Comparison of ENCODE assay signal across 24 cellular contexts in genomic region chr12:121287267-121287954, GRCh38. TPM values are rescaled to one million over a fixed set of nuclear protein-coding genes. Genes with fewer than 3 reads are reported as not detected.
A peak's percentile ranks its signal among the peaks of the same experiment; 100 is the strongest.
DNase-seq lines count a peak whose midpoint lies in the region; ATAC-seq, FAIRE-seq and TF ChIP-seq lines count a peak whose summit lies in the region.
"Had no signal": no experiment of that assay in that cellular context is flagged by ENCODE, and none has a peak within 500 bp of the region (broad histone marks: within the 10 kb centered on the region; RNA-seq: fewer than 3 reads in every experiment).

No MANE protein-coding gene starts in this region.

- TF ChIP-seq EP300 in K562 (IDR thresholded peaks at IDR 0.05; ENCODE audit: low read length) = no peak

- peak; percentile 41 for DNase-seq in AG08396 (ENCODE audit: low spot score)
- DNase-seq in K562 (ENCODE audit: extremely low read depth in 1 of 4, low spot score in 3 of 4) = no peak
- DNase-seq in iris pigment epithelial cell (ENCODE audit: low read depth) = peak; percentile 83
- no peak for DNase-seq in KG1 (lab: John Stamatoyannopoulos, UW)
- no peak for DNase-seq in NK-92 (lab: John Stamatoyannopoulos, UW; ENCODE audit: unreplicated experiment)
- DNase-seq: activated CD4-positive, alpha-beta memory T cell treated with anti-CD3 and anti-CD28 coated beads for 36 hours; activated T-cell treated with anti-CD3 and anti-CD28 coated beads, Interleukin-2, amount 50 U/mL, for 48 hours; adrenal gland; Caco-2; erythroblast; GF-D8; hippocampal formation; NCI-H2081; NCI-H524; OCI-M1; psoas muscle; stimulated activated naive CD4-positive, alpha-beta T cell had no signal

- in situ Hi-C loops in K562 (cut with MboI) = no loop called here

- H3K27ac ChIP-seq in HEK293 (ENCODE audit: extremely low read depth, low read depth, low read length) (no peak overlapping the region), K562 (ENCODE audit: extremely low read depth, low read depth, low read length) (no peak overlapping the region)
- H3K27ac ChIP-seq: A549, coronary artery, psoas muscle had no signal

- no peak for TF ChIP-seq POLR2A in K562 (conservative IDR thresholded peaks at IDR 0.05)

- no peak for ATAC-seq in K562
- ATAC-seq in GM21529 (IDR thresholded peaks at IDR 0.05; ENCODE audit: unreplicated experiment) = no peak
- no peak for ATAC-seq in HG02970 (IDR thresholded peaks at IDR 0.05; ENCODE audit: low FRiP score, unreplicated experiment)
- ATAC-seq: A549, left lobe of liver, psoas muscle, SK-N-SH treated with all-trans-retinoic acid at 6 μM for 48 hours had no signal

- H3K4me3 ChIP-seq in HEK293 (ENCODE audit: low read depth, low read length) (no peak overlapping the region), K562 (no peak overlapping the region)
- H3K4me3 ChIP-seq: A549, adrenal gland, coronary artery, psoas muscle had no signal

- peaks cover 27% of the 10 kb centered on the region for H4K20me1 ChIP-seq in K562 (replicated peaks; ENCODE audit: control insufficient read depth, insufficient read depth, low read length)

- no peak for FAIRE-seq in K562 (lab: Jason Lieb, UNC)
- FAIRE-seq: A549 had no signal

- H3K4me2 ChIP-seq in K562 (ENCODE audit: insufficient read depth, low read length) = no peak overlapping the region
- H3K4me2 ChIP-seq: A549 had no signal

- 85% methylated on average over 10 of the region's 10 CpGs for WGBS in K562 (ENCODE audit: insufficient coverage, low coverage, missing lambda C conversion rate)

- H3K27me3 ChIP-seq in K562 (ENCODE audit: control insufficient read depth in 2 of 2, insufficient read depth in 2 of 2, low read length in 2 of 2) = no peaks in the 10 kb centered on the region
- H3K27me3 ChIP-seq: adrenal gland had no signal

- CTCF ChIA-PET in HEK293 (lab: Yijun Ruan, JAX) = interaction anchor here (0.9 kb wide), 1 partner anchor 57 kb away, joined by 3 read pairs; no protein-coding TSS in a partner anchor
- CTCF ChIA-PET in K562 (lab: Yijun Ruan, JAX; ENCODE audit: low intra/inter-chr PET ratio) = no interaction called here

- H3K9me1 ChIP-seq in K562 (ENCODE audit: control insufficient read depth, insufficient read depth, low read length) = no peaks in the 10 kb centered on the region

- H3K36me3 ChIP-seq in HEK293 (ENCODE audit: control insufficient read depth in 2 of 2, insufficient read depth in 1 of 2, low read length in 2 of 2) (peaks cover 0 to 5% of the 10 kb centered on the region in 2 experiments; a peak in 2 of 3 replicates), K562 (ENCODE audit: control insufficient read depth, insufficient read depth, low read length) (peaks cover 18% of the 10 kb centered on the region; the same call in 2 of the 3 replicates)

- H2AFZ ChIP-seq in K562 (ENCODE audit: low read depth, low read length) = no peak overlapping the region

- TF ChIP-seq CTCF in HEK293 (tag by site-specific recombination; IDR thresholded peaks at IDR 0.05) (no peak), K562 (IDR thresholded peaks at IDR 0.05 in 2 of 3, conservative IDR thresholded peaks at IDR 0.05 in 1 of 3; ENCODE audit: insufficient read depth in 2 of 3, low read depth in 1 of 3, low read length in 3 of 3) (no peak)

- intact Hi-C loops in K562 (cut with micrococcal nuclease) = no loop called here

- no peak overlapping the region for H3K9ac ChIP-seq in K562 (ENCODE audit: insufficient read depth in 1 of 2, low read depth in 2 of 2, low read length in 2 of 2)

- H3K79me2 ChIP-seq in K562 (ENCODE audit: control insufficient read depth, insufficient read depth, low read length) = peaks cover 7% of the 10 kb centered on the region; the same call in 1 of the 3 replicates

- POLR2A ChIA-PET in HEK293 (lab: Yijun Ruan, JAX) = interaction anchor here (1.2 kb wide), 1 partner anchor 10 kb away, joined by 4 read pairs; the partner anchor contains the start of gene CAMKK2
- POLR2A ChIA-PET in K562 (lab: Yijun Ruan, JAX) = interaction anchor here (0.5 to 1.8 kb wide), 5 partner anchors 9 to 53 kb away, joined by 3 to 6 read pairs (median 3); no protein-coding TSS in a partner anchor

- H3K9me3 ChIP-seq in HEK293 (ENCODE audit: control insufficient read depth, insufficient read depth, low read depth, low read length) = no peaks in the 10 kb centered on the region
- H3K9me3 ChIP-seq in K562 (replicated peaks; ENCODE audit: control insufficient read depth, insufficient read depth, low read depth, low read length) = no peaks in the 10 kb centered on the region
- H3K9me3 ChIP-seq: A549, adrenal gland, Caco-2, psoas muscle had no signal

- 0 out of 2 replicates have a peak, but pooled peaks cover 5% of the 10 kb centered on the region for H3K4me1 ChIP-seq in HEK293 (ENCODE audit: control insufficient read depth, insufficient read depth, low read length)
- H3K4me1 ChIP-seq in K562 (replicated peaks in 1 of 2; ENCODE audit: control insufficient read depth in 2 of 2, insufficient read depth in 2 of 2, low read length in 2 of 2) = peaks cover 12 to 20% of the 10 kb centered on the region in 2 experiments; a peak in 4 of 5 replicates
- H3K4me1 ChIP-seq: A549, Caco-2, psoas muscle had no signal

- no peak for TF ChIP-seq RAD21 in K562 (CRISPR knock-in tag; conservative IDR thresholded peaks at IDR 0.05 in 1 of 2, IDR thresholded peaks at IDR 0.05 in 1 of 2)

- BruUV-seq in K562 (replicated peaks; lab: Mats Ljungman, UMichigan) = no TSS peak

TF ChIP-seq in HEK293, 187 proteins besides CTCF, POLR2A, EP300 and RAD21 (continues in another document):
- TF ChIP-seq ZNF214 (tag by site-specific recombination; IDR thresholded peaks at IDR 0.05; ENCODE audit: borderline replicate concordance) (no peak), OSR2 (tag by site-specific recombination; IDR thresholded peaks at IDR 0.05) (no peak), ZNF560 (tag by site-specific recombination; IDR thresholded peaks at IDR 0.05; ENCODE audit: borderline replicate concordance) (no peak), ZNF19 (tag by site-specific recombination; IDR thresholded peaks at IDR 0.05; ENCODE audit: low read depth) (no peak), ZNF510 (tag by site-specific recombination; IDR thresholded peaks at IDR 0.05; ENCODE audit: insufficient replicate concordance) (no peak), ZNF121 (tag by site-specific recombination; IDR thresholded peaks at IDR 0.05) (peak; percentile 51; the same call in 1 of the 2 replicates), ZBTB6 (tag by site-specific recombination; IDR thresholded peaks at IDR 0.05) (no peak), HOXA7 (CRISPR knock-in tag; IDR thresholded peaks at IDR 0.05; ENCODE audit: borderline replicate concordance) (no peak)

TF ChIP-seq in K562, 482 proteins besides CTCF, POLR2A, EP300 and RAD21:
- peak; percentile 55 for TF ChIP-seq ATF3 (IDR thresholded peaks at IDR 0.05)
- TF ChIP-seq ATF3 (CRISPR knock-in tag; conservative IDR thresholded peaks at IDR 0.05) = no peak
- TF ChIP-seq ARNT (IDR thresholded peaks at IDR 0.05) = no peak
- TF ChIP-seq ZBTB43 (CRISPR knock-in tag; IDR thresholded peaks at IDR 0.05) = no peak
- TF ChIP-seq BRD9 (IDR thresholded peaks at IDR 0.05; ENCODE audit: low read depth, partially characterized antibody) = no peak
- no peak for TF ChIP-seq BCL6 (CRISPR knock-in tag; IDR thresholded peaks at IDR 0.05)
- TF ChIP-seq ZFP36 (IDR thresholded peaks at IDR 0.05; ENCODE audit: low read depth, low read length, partially characterized antibody) = peak; percentile 5
- TF ChIP-seq KLF1 (tag; IDR thresholded peaks at IDR 0.05) = no peak

RNA-seq across cellular contexts. Expression of gene CAMKK2, which starts 9.1 kb away (rescaled TPM):
- total RNA-seq in K562 (2011; cell fraction: chromatin; rRNA removed; ENCODE audit: low replicate concordance) = 43.2 and 68.9 TPM in 2 replicates
- 40.5 and 41.3 TPM in 2 replicates for total RNA-seq in K562 (2011; cell fraction: nucleolus; rRNA removed)
- 39.2 and 39.8 TPM in 2 replicates for total RNA-seq in K562 (2011; cell fraction: nucleoplasm; rRNA removed)
- total RNA-seq in K562 (2014; rRNA removed) (18.8 and 21.1 TPM in 2 replicates), K562 (2014; rRNA removed; fragmentation: Illumina TruSeq; extraction: Trizol) (12.6 and 12.7 TPM in 2 replicates), K562 (2015; rRNA removed; fragmentation: Illumina TruSeq; extraction: Trizol) (10.5 and 10.8 TPM in 2 replicates), K562 (2021) (30.8 and 32.0 TPM in 2 replicates)
- polyA plus RNA-seq in K562 (2011; rRNA removed) (18.2 and 20.5 TPM in 2 replicates), K562 (2014; fragmentation: Illumina TruSeq; extraction: Trizol) (22.0 and 22.3 TPM in 2 replicates), K562 (2014; fragmentation: Nextera tagmentation; extraction: Ambion mirVana) (1 to 10 TPM; 4.3 to 5.4 TPM), K562 (2014; rRNA removed) (20.1 and 21.1 TPM in 2 replicates)
- 19.2 and 26.4 TPM in 2 replicates for polyA plus RNA-seq in K562 (2011; cell fraction: cytosol; rRNA removed)
- polyA plus RNA-seq in K562 (2011; cell fraction: nucleus; rRNA removed) = 40.6 and 54.1 TPM in 2 replicates
- 15.5 and 22.2 TPM in 2 replicates for polyA plus RNA-seq in K562 (2012)
- polyA minus RNA-seq in K562 (2011; rRNA and poly(A)+ RNA removed) = 18.1 and 27.5 TPM in 2 replicates
- polyA minus RNA-seq in K562 (2011; cell fraction: cytosol; rRNA and poly(A)+ RNA removed) = 18.8 and 19.5 TPM in 2 replicates
- 25.4 and 26.8 TPM in 2 replicates for polyA minus RNA-seq in K562 (2011; cell fraction: nucleus; rRNA and poly(A)+ RNA removed)

Comparison
In these comparisons a context has a peak if more than half of its experiments do, and no peak if none do; other contexts are left out.
1. DNase-seq: peak in AG08396 (single experiment) and iris pigment epithelial cell (single experiment); none in K562 (0 of 4), KG1 (single experiment) and NK-92 (single experiment).